ENCODE assay signal across 8 cellular contexts in the genomic region with DNA sequence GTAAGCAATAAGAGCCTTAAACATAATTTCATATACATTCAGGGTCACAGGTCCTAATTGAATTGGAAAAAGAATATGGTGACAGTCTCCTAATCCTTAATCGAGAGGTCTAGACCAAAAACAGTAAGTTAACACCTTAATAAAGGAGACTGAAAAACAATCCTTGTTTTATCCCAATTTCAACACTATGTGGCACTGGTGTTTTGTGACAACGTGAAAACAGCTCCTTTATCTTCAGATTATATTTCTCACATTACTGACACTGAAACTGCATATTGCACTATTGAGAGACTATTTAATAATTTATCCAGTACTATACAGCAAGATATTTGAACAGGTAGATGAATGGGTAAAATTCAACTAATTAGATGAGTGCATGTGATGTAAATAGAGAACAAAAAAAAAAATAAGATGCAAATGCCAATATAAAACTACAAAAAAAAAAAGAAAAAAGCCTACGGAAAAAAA. TPM values are rescaled to one million over a fixed set of nuclear protein-coding genes. Genes with fewer than 3 reads are reported as not detected.
A peak's percentile ranks its signal among the peaks of the same experiment; 100 is the strongest.
DNase-seq lines count a peak whose midpoint lies in the region; ATAC-seq lines count a peak whose summit lies in the region.

No MANE protein-coding gene starts in this region.

- peaks cover 33% of the 10 kb centered on the region for H3K4me1 Mint-ChIP-seq in activated T-cell treated with anti-CD3 and anti-CD28 coated beads, Interleukin-2, amount 50 U/mL, for 4 hours (ENCODE audit: low read depth)

- no peak for DNase-seq in activated T-cell treated with anti-CD3 and anti-CD28 coated beads, Interleukin-2, amount 50 U/mL, for 4 hours
- no peak for DNase-seq in activated T-cell treated with anti-CD3 and anti-CD28 coated beads, Interleukin-2, amount 50 U/mL, for 48 hours
- DNase-seq in NCI-H2227 (lab: John Stamatoyannopoulos, UW; ENCODE audit: unreplicated experiment) (peak; percentile 63), cerebellar cortex (ENCODE audit: low spot score) (peak; percentile 48), medulla oblongata (ENCODE audit: extremely low spot score) (peak; percentile 76), HuH-7 (ENCODE audit: low spot score) (no peak)
- no peak for DNase-seq in activated CD8-positive, alpha-beta memory T cell treated with anti-CD3 and anti-CD28 coated beads for 24 hours

- no peaks in the 10 kb centered on the region for H3K9me3 Mint-ChIP-seq in activated T-cell treated with anti-CD3 and anti-CD28 coated beads, Interleukin-2, amount 50 U/mL, for 4 hours

- peak; percentile 46 to 61 for ATAC-seq in activated T-cell treated with anti-CD3 and anti-CD28 coated beads, Interleukin-2, amount 50 U/mL, for 4 hours
- no peak for ATAC-seq in GM21526 (IDR thresholded peaks at IDR 0.05; ENCODE audit: low FRiP score, unreplicated experiment)

- H3K4me3 Mint-ChIP-seq in activated T-cell treated with anti-CD3 and anti-CD28 coated beads, Interleukin-2, amount 50 U/mL, for 4 hours: no peak overlapping the region

- no peaks in the 10 kb centered on the region for H3K27me3 Mint-ChIP-seq in activated T-cell treated with anti-CD3 and anti-CD28 coated beads, Interleukin-2, amount 50 U/mL, for 4 hours (ENCODE audit: low read depth)

- peaks cover 42% of the 10 kb centered on the region for H3K36me3 Mint-ChIP-seq in activated T-cell treated with anti-CD3 and anti-CD28 coated beads, Interleukin-2, amount 50 U/mL, for 4 hours (ENCODE audit: insufficient read depth)

RNA-seq across cellular contexts. Expression of gene TP53BP2, which starts 34.1 kb away (rescaled TPM):
- 10 to 100 TPM; 60.9 to 89.1 (median 79.1) TPM for total RNA-seq in activated T-cell treated with anti-CD3 and anti-CD28 coated beads, Interleukin-2, amount 50 U/mL, for 4 hours

Comparison
In these comparisons a context has a peak if more than half of its experiments do, and no peak if none do; other contexts are left out.
1. DNase-seq: peak in NCI-H2227 (single experiment), cerebellar cortex (single experiment) and medulla oblongata (single experiment); none in activated T-cell treated with anti-CD3 and anti-CD28 coated beads, Interleukin-2, amount 50 U/mL, for 4 hours (single experiment), activated T-cell treated with anti-CD3 and anti-CD28 coated beads, Interleukin-2, amount 50 U/mL, for 48 hours (0 of 2), HuH-7 (single experiment) and activated CD8-positive, alpha-beta memory T cell treated with anti-CD3 and anti-CD28 coated beads for 24 hours (single experiment).